Comparison of ENCODE assay signal across 20 cellular contexts in genomic region chr4:55068522-55068921, GRCh38. TPM values are rescaled to one million over a fixed set of nuclear protein-coding genes. Genes with fewer than 3 reads are reported as not detected.
"Had no signal": no experiment of that assay in that cellular context is flagged by ENCODE, and none has a peak within 500 bp of the region (broad histone marks: within the 10 kb centered on the region; RNA-seq: fewer than 3 reads in every experiment).

No MANE protein-coding gene starts in this region.

- H3K27me3 ChIP-seq: breast epithelium, dorsolateral prefrontal cortex, left lung, sigmoid colon, tibial artery, vagina had no signal

- DNase-seq: activated CD4-positive, alpha-beta T cell treated with anti-CD3 and anti-CD28 coated beads, Interleukin-2, amount 50 U/mL, for 4 hours; activated naive CD4-positive, alpha-beta T cell; activated naive CD8-positive, alpha-beta T cell treated with anti-CD3 and anti-CD28 coated beads, Interleukin-2, amount 10 ng/mL, durations not matched to agents 7 days and 5 days; activated T-cell treated with anti-CD3 and anti-CD28 coated beads for 4 hours; dorsolateral prefrontal cortex; endodermal cell; erythroblast; hippocampal formation; left lung; nephron progenitor cell; sigmoid colon; stimulated activated CD4-positive, alpha-beta T cell treated with anti-CD3 and anti-CD28 coated beads, Interleukin-2, amount 100 ng/mL, for 48 hours; tibial artery had no signal

- H3K4me3 Mint-ChIP-seq: activated naive CD8-positive, alpha-beta T cell treated with anti-CD3 and anti-CD28 coated beads, Interleukin-2, amount 10 ng/mL, durations not matched to agents 7 days and 5 days; endodermal cell; mesothelial cell of epicardium; nephron progenitor cell; stimulated activated memory B cell treated with anti-CD40 and anti-IgM and Interleukin-4, amounts not matched to agents 10 μg/mL and 1 μg/mL and 100 μg/mL, for 72 hours had no signal

- ATAC-seq: activated CD4-positive, CD25-positive, alpha-beta regulatory T cell treated with anti-CD3 and anti-CD28 coated beads, Interleukin-2, amount 50 U/mL, for 24 hours; stimulated activated memory B cell treated with anti-CD40 and anti-IgM and Interleukin-4, amounts not matched to agents 10 μg/mL and 1 μg/mL and 100 μg/mL, for 72 hours had no signal

- H3K9me3 ChIP-seq: breast epithelium, left lung, prostate gland, sigmoid colon, tibial artery, vagina had no signal

- H3K27ac ChIP-seq: dorsolateral prefrontal cortex, prostate gland, tibial artery, vagina had no signal

- H3K4me1 ChIP-seq: breast epithelium, left lung, prostate gland, sigmoid colon, tibial artery, vagina had no signal

- H3K27me3 Mint-ChIP-seq: activated naive CD8-positive, alpha-beta T cell treated with anti-CD3 and anti-CD28 coated beads, Interleukin-2, amount 10 ng/mL, durations not matched to agents 7 days and 5 days; stimulated activated memory B cell treated with anti-CD40 and anti-IgM and Interleukin-4, amounts not matched to agents 10 μg/mL and 1 μg/mL and 100 μg/mL, for 72 hours had no signal

- H3K4me1 Mint-ChIP-seq: activated naive CD8-positive, alpha-beta T cell treated with anti-CD3 and anti-CD28 coated beads, Interleukin-2, amount 10 ng/mL, durations not matched to agents 7 days and 5 days; stimulated activated memory B cell treated with anti-CD40 and anti-IgM and Interleukin-4, amounts not matched to agents 10 μg/mL and 1 μg/mL and 100 μg/mL, for 72 hours had no signal

- H3K4me3 ChIP-seq: breast epithelium, dorsolateral prefrontal cortex, left lung, prostate gland, sigmoid colon, tibial artery, vagina had no signal

- H3K36me3 ChIP-seq: breast epithelium, left lung, prostate gland, sigmoid colon, tibial artery, vagina had no signal

- FAIRE-seq: keratinocyte had no signal

- H3K27ac Mint-ChIP-seq: activated naive CD8-positive, alpha-beta T cell treated with anti-CD3 and anti-CD28 coated beads, Interleukin-2, amount 10 ng/mL, durations not matched to agents 7 days and 5 days; endodermal cell; mesothelial cell of epicardium; nephron progenitor cell; stimulated activated memory B cell treated with anti-CD40 and anti-IgM and Interleukin-4, amounts not matched to agents 10 μg/mL and 1 μg/mL and 100 μg/mL, for 72 hours had no signal

- H3K36me3 Mint-ChIP-seq: activated naive CD8-positive, alpha-beta T cell treated with anti-CD3 and anti-CD28 coated beads, Interleukin-2, amount 10 ng/mL, durations not matched to agents 7 days and 5 days; mesothelial cell of epicardium; stimulated activated memory B cell treated with anti-CD40 and anti-IgM and Interleukin-4, amounts not matched to agents 10 μg/mL and 1 μg/mL and 100 μg/mL, for 72 hours had no signal

- H3K9me3 Mint-ChIP-seq: endodermal cell, mesothelial cell of epicardium had no signal

RNA-seq across cellular contexts. Expression of gene KDR, which starts 56.9 kb away (rescaled TPM):
- total RNA-seq: activated naive CD8-positive, alpha-beta T cell treated with anti-CD3 and anti-CD28 coated beads, Interleukin-2, amount 10 ng/mL, durations not matched to agents 7 days and 5 days had no signal
- polyA plus RNA-seq: keratinocyte had no signal
